32 cellular contexts compared by ENCODE assay signal in genomic region chr3:149217347-149217746, GRCh38. TPM values are rescaled to one million over a fixed set of nuclear protein-coding genes. Genes with fewer than 3 reads are reported as not detected.
"Had no signal": no experiment of that assay in that cellular context is flagged by ENCODE, and none has a peak within 500 bp of the region (broad histone marks: within the 10 kb centered on the region; RNA-seq: fewer than 3 reads in every experiment).

No MANE protein-coding gene starts in this region.

- H3K4me1 Mint-ChIP-seq: activated CD4-positive, alpha-beta T cell treated with anti-CD3 and anti-CD28 coated beads, Interleukin-2, amount 10 ng/mL, durations not matched to agents 24 days and 14 days; activated naive CD4-positive, alpha-beta T cell treated with anti-CD3 and anti-CD28 coated beads, Interleukin-2, amount 50 U/mL, for 24 hours; activated naive CD8-positive, alpha-beta T cell treated with anti-CD3 and anti-CD28 coated beads, Interleukin-2, amount 10 ng/mL, durations not matched to agents 7 days and 5 days; central memory CD8-positive, alpha-beta T cell had no signal

- H3K36me3 Mint-ChIP-seq: activated naive CD4-positive, alpha-beta T cell treated with anti-CD3 and anti-CD28 coated beads, Interleukin-2, amount 50 U/mL, for 24 hours had no signal

- H3K4me3 ChIP-seq: ascending aorta, cardiac muscle cell, colonic mucosa had no signal

- ATAC-seq: activated CD8-positive, alpha-beta T cell treated with anti-CD3 and anti-CD28 coated beads, Interleukin-2, amount 10 ng/mL, durations not matched to agents 7 days and 5 days; PC-3 had no signal

- H3K27me3 Mint-ChIP-seq: activated T-cell treated with anti-CD3 and anti-CD28 coated beads, Interleukin-2, amount 50 U/mL, for 24 hours; central memory CD8-positive, alpha-beta T cell had no signal

- H3K27ac Mint-ChIP-seq: activated CD4-positive, alpha-beta T cell treated with anti-CD3 and anti-CD28 coated beads, Interleukin-2, amount 10 ng/mL, durations not matched to agents 24 days and 14 days; activated CD8-positive, alpha-beta T cell treated with anti-CD3 and anti-CD28 coated beads, Interleukin-2, amount 10 ng/mL, durations not matched to agents 7 days and 5 days; activated naive CD4-positive, alpha-beta T cell treated with anti-CD3 and anti-CD28 coated beads, Interleukin-2, amount 50 U/mL, for 24 hours; activated naive CD8-positive, alpha-beta T cell treated with anti-CD3 and anti-CD28 coated beads, Interleukin-2, amount 10 ng/mL, durations not matched to agents 7 days and 5 days; activated T-cell treated with anti-CD3 and anti-CD28 coated beads, Interleukin-2, amount 50 U/mL, for 24 hours; activated T-helper 2 cell treated with anti-CD3 and anti-CD28 coated beads, Interferon-gamma antibody, Interleukin-2, Interleukin-4, amounts not matched to agents 10 μg/mL and 5 μg/mL and 100 μg/mL, durations not matched to agents 14 hours and 24 hours and 36 hours had no signal

- H3K9me3 ChIP-seq: ascending aorta, colonic mucosa had no signal

- H3K4me3 Mint-ChIP-seq: activated CD4-positive, alpha-beta T cell treated with anti-CD3 and anti-CD28 coated beads, Interleukin-2, amount 10 ng/mL, durations not matched to agents 24 days and 14 days; activated CD8-positive, alpha-beta T cell treated with anti-CD3 and anti-CD28 coated beads, Interleukin-2, amount 10 ng/mL, durations not matched to agents 7 days and 5 days; activated naive CD4-positive, alpha-beta T cell treated with anti-CD3 and anti-CD28 coated beads, Interleukin-2, amount 50 U/mL, for 24 hours; activated naive CD8-positive, alpha-beta T cell treated with anti-CD3 and anti-CD28 coated beads, Interleukin-2, amount 10 ng/mL, durations not matched to agents 7 days and 5 days; activated T-cell treated with anti-CD3 and anti-CD28 coated beads, Interleukin-2, amount 50 U/mL, for 24 hours; central memory CD8-positive, alpha-beta T cell had no signal

- H3K27ac ChIP-seq: ascending aorta, cardiac muscle cell, colonic mucosa had no signal

- H3K9me3 Mint-ChIP-seq: activated CD4-positive, alpha-beta T cell treated with anti-CD3 and anti-CD28 coated beads, Interleukin-2, amount 10 ng/mL, durations not matched to agents 24 days and 14 days; activated naive CD4-positive, alpha-beta T cell treated with anti-CD3 and anti-CD28 coated beads, Interleukin-2, amount 50 U/mL, for 24 hours; activated naive CD8-positive, alpha-beta T cell treated with anti-CD3 and anti-CD28 coated beads, Interleukin-2, amount 10 ng/mL, durations not matched to agents 7 days and 5 days; activated T-cell treated with anti-CD3 and anti-CD28 coated beads, Interleukin-2, amount 50 U/mL, for 24 hours; activated T-helper 2 cell treated with anti-CD3 and anti-CD28 coated beads, Interferon-gamma antibody, Interleukin-2, Interleukin-4, amounts not matched to agents 10 μg/mL and 5 μg/mL and 100 μg/mL, durations not matched to agents 14 hours and 24 hours and 36 hours; central memory CD8-positive, alpha-beta T cell had no signal

- DNase-seq: activated CD4-positive, alpha-beta T cell treated with anti-CD3 and anti-CD28 coated beads, Interleukin-2, amount 10 ng/mL, durations not matched to agents 24 days and 14 days; activated CD4-positive, alpha-beta T cell treated with anti-CD3 and anti-CD28 coated beads, Interleukin-2, amount 50 U/mL, for 4 hours; activated CD8-positive, alpha-beta T cell treated with anti-CD3 and anti-CD28 coated beads, Interleukin-2, amount 10 ng/mL, durations not matched to agents 7 days and 5 days; activated gamma-delta T cell; activated naive CD4-positive, alpha-beta T cell treated with Interleukin-2 at 50 U/mL for 16 hours; activated naive CD8-positive, alpha-beta T cell treated with anti-CD3 and anti-CD28 coated beads, Interleukin-2, amount 10 ng/mL, durations not matched to agents 7 days and 5 days; activated T-cell treated with anti-CD3 and anti-CD28 coated beads, Interleukin-2, amount 50 U/mL, for 24 hours; amygdala; colonic mucosa; MM.1S; MV-4-11; NCI-H1092; NCI-H1436 treated with DMSO at 0.1 percent for 48 hours; NCI-H1694 treated with DMSO at 0.1 percent for 48 hours; NCI-H2029 treated with DMSO at 0.1 percent for 48 hours; NCI-H2107; NCI-H345; NCI-H510A; NCI-H526; NCI-H748 treated with DMSO at 0.1 percent for 48 hours; NK-92 treated with Interleukin-12 subunit alpha and Interleukin-12 subunit beta, amount 100 ng/mL, for 24 hours; PC-3; Right ventricle myocardium superior; T1000 had no signal

- H3K36me3 ChIP-seq: ascending aorta, cardiac muscle cell, colonic mucosa had no signal

- H3K27me3 ChIP-seq: ascending aorta, cardiac muscle cell, colonic mucosa had no signal

RNA-seq across cellular contexts. Expression of gene CP, which starts 4.3 kb away (rescaled TPM):
- total RNA-seq: activated CD4-positive, alpha-beta T cell treated with anti-CD3 and anti-CD28 coated beads, Interleukin-2, amount 10 ng/mL, durations not matched to agents 24 days and 14 days; activated CD8-positive, alpha-beta T cell treated with anti-CD3 and anti-CD28 coated beads, Interleukin-2, amount 10 ng/mL, durations not matched to agents 7 days and 5 days; activated naive CD8-positive, alpha-beta T cell treated with anti-CD3 and anti-CD28 coated beads, Interleukin-2, amount 10 ng/mL, durations not matched to agents 7 days and 5 days; activated T-helper 2 cell treated with anti-CD3 and anti-CD28 coated beads, Interferon-gamma antibody, Interleukin-2, Interleukin-4, amounts not matched to agents 10 μg/mL and 5 μg/mL and 100 μg/mL, durations not matched to agents 14 hours and 24 hours and 36 hours; chondrocyte; T-helper 1 cell treated with Interleukin-12 subunit alpha and Interleukin-12 subunit beta and Interleukin-4 antibody, amounts not matched to agents 30 ng/mL and 1 ng/mL, for 36 hours; T-helper 2 cell treated with Interferon-gamma antibody and Interleukin-4, amounts not matched to agents 100 ng/mL and 5 ng/mL, for 36 hours had no signal
- polyA plus RNA-seq: cardiac muscle cell had no signal
